ENCODE assay signal across 16 cellular contexts in the genomic region with DNA sequence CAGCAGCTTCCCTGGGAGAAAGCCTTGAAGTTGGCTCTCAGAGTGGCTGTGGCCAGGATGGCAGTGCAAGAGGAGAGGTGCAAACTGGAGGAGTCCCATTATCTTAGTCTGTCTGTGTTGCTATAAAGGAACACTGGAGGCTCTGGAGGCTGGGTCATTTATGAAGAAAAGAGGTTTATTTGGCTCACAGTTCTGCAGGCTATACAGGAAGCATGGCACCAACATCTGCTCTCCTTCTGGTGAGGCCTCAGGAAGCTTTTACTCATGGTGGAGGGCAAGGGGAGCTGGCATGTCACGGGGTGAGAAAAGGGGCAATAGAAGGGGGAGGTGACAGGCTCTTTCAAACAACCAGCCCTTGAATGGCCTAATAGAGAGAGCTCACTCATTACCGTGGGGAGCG. TPM values are rescaled to one million over a fixed set of nuclear protein-coding genes. Genes with fewer than 3 reads are reported as not detected.
DNase-seq lines count a peak whose midpoint lies in the region; ATAC-seq and TF ChIP-seq lines count a peak whose summit lies in the region.
"Had no signal": no experiment of that assay in that cellular context is flagged by ENCODE, and none has a peak within 500 bp of the region (broad histone marks: within the 10 kb centered on the region; RNA-seq: fewer than 3 reads in every experiment).

No MANE protein-coding gene starts in this region.

- ATAC-seq in GM19351 (IDR thresholded peaks at IDR 0.05; ENCODE audit: unreplicated experiment) = no peak
- ATAC-seq: CD8-positive, alpha-beta T cell; GM23338; HCT116 had no signal

- DNase-seq in chondrocyte (ENCODE audit: low spot score) (peak; percentile 19), mesenteric fat pad (ENCODE audit: low spot score) (peak; percentile 30), sigmoid colon (peak; percentile 29), testis (no peak), GF-D8 (lab: John Stamatoyannopoulos, UW) (no peak)
- DNase-seq: Calu3; CD8-positive, alpha-beta T cell; DMS79 treated with DMSO at 0.1 percent for 48 hours; HFFc6; IMR-90 had no signal

- no peaks in the 10 kb centered on the region for H3K27me3 ChIP-seq in sigmoid colon
- H3K27me3 ChIP-seq in testis = no peaks in the 10 kb centered on the region
- H3K27me3 ChIP-seq: BLaER1 treated with 17β-estradiol and CSF1 and Interleukin-3, amounts not matched to agents 10 nM and 100 nM had no signal

- TF ChIP-seq POLR2A in sigmoid colon (IDR thresholded peaks at IDR 0.05) (no peak), testis (IDR thresholded peaks at IDR 0.05) (no peak)

- TF ChIP-seq EP300 in sigmoid colon (IDR thresholded peaks at IDR 0.05) = no peak

- H3K4me1 Mint-ChIP-seq in chondrocyte (ENCODE audit: low read depth) = peaks cover 6% of the 10 kb centered on the region
- H3K4me1 Mint-ChIP-seq: B cell had no signal

- H3K9me3 ChIP-seq in sigmoid colon (no peaks in the 10 kb centered on the region), testis (no peaks in the 10 kb centered on the region)

- TF ChIP-seq CTCF in chondrocyte (IDR thresholded peaks at IDR 0.05) (no peak), sigmoid colon (IDR thresholded peaks at IDR 0.05) (no peak), testis (IDR thresholded peaks at IDR 0.05) (no peak)

- H3K36me3 Mint-ChIP-seq in chondrocyte (ENCODE audit: low read depth) = peaks cover 23% of the 10 kb centered on the region
- H3K36me3 Mint-ChIP-seq: CD8-positive, alpha-beta T cell had no signal

- intact Hi-C loops in sigmoid colon (cut with DNase I) (no loop called here), testis (cut with DNase I; ENCODE audit: low total_unique reads) (no loop called here)

- no peak overlapping the region for H3K27ac Mint-ChIP-seq in chondrocyte (ENCODE audit: unreplicated experiment)
- H3K27ac Mint-ChIP-seq: B cell; CD8-positive, alpha-beta T cell; GM23338; HFFc6 had no signal

- H3K27ac ChIP-seq in sigmoid colon (no peak overlapping the region), testis (no peak overlapping the region)
- H3K27ac ChIP-seq: BLaER1 treated with 17β-estradiol and CSF1 and Interleukin-3, amounts not matched to agents 10 nM and 100 nM; HL-60 had no signal

- WGBS in sigmoid colon, 2 donors = 78 to 93% methylated on average over 3 of the region's 3 CpGs
- 90 to 98% methylated on average over 3 of the region's 3 CpGs for WGBS in testis, 2 donors

- H3K4me3 Mint-ChIP-seq in chondrocyte (ENCODE audit: unreplicated experiment) = no peak overlapping the region
- H3K4me3 Mint-ChIP-seq: B cell; CD8-positive, alpha-beta T cell; GM23338; HFFc6 had no signal

- H3K36me3 ChIP-seq in sigmoid colon (peaks cover 0 to 11% (median 0%) of the 10 kb centered on the region in 4 donors), testis (ENCODE audit: low read depth, missing control alignments) (no peaks in the 10 kb centered on the region)
- H3K36me3 ChIP-seq: BLaER1 treated with 17β-estradiol and CSF1 and Interleukin-3, amounts not matched to agents 10 nM and 100 nM had no signal

- peaks cover 23% of the 10 kb centered on the region for H3K9me3 Mint-ChIP-seq in chondrocyte (ENCODE audit: low read depth)

- H3K4me3 ChIP-seq in sigmoid colon (no peak overlapping the region), testis (no peak overlapping the region)
- H3K4me3 ChIP-seq: BLaER1 treated with 17β-estradiol and CSF1 and Interleukin-3, amounts not matched to agents 10 nM and 100 nM; GM23338 had no signal

- H3K4me1 ChIP-seq in sigmoid colon (peaks cover 0 to 6% (median 0%) of the 10 kb centered on the region in 4 donors), testis (no peaks in the 10 kb centered on the region)

- H3K27me3 Mint-ChIP-seq in chondrocyte (ENCODE audit: low read depth) = no peaks in the 10 kb centered on the region

RNA-seq across cellular contexts. Expression of a gene that starts 47.1 kb away (rescaled TPM):
- total RNA-seq in chondrocyte (16.2 to 24.7 TPM (median 17.2 TPM) in 3 replicates), mesenteric fat pad (18.7 TPM), sigmoid colon (10 to 100 TPM; 26.4 to 39.0 (median 30.6) TPM), testis (10 to 100 TPM; 42.4 to 46.1 TPM)
- polyA plus RNA-seq in sigmoid colon (10 to 100 TPM; 14.6 to 30.1 (median 30.0) TPM), testis (ENCODE audit: insufficient read depth, low read depth, low replicate concordance) (23.1 TPM)

Comparison
In these comparisons a context has a peak if more than half of its experiments do, and no peak if none do; other contexts are left out.
1. DNase-seq: peak in chondrocyte (single experiment), mesenteric fat pad (single experiment) and sigmoid colon (single experiment); none in testis (single experiment) and GF-D8 (single experiment).